8 cellular contexts compared by ENCODE assay signal in genomic region chr14:24297190-24297964, GRCh38. TPM values are rescaled to one million over a fixed set of nuclear protein-coding genes. Genes with fewer than 3 reads are reported as not detected.
DNase-seq lines count a peak whose midpoint lies in the region; ATAC-seq and TF ChIP-seq lines count a peak whose summit lies in the region.

No MANE protein-coding gene starts in this region.

- POLR2A ChIA-PET in HEK293 (lab: Yijun Ruan, JAX) = interaction anchor here (0.6 to 5.4 kb wide), 5 partner anchors 11 to 83 kb away, joined by 3 to 62 read pairs (median 5); partner anchors contain the start of genes CIDEB, RABGGTA and TINF2

- TF ChIP-seq CTCF in HEK293 (tag by site-specific recombination; IDR thresholded peaks at IDR 0.05) = peak; percentile 77
- peak; percentile 71 for TF ChIP-seq CTCF in brain microvascular endothelial cell (IDR thresholded peaks at IDR 0.05; ENCODE audit: low read depth, low read length, missing control alignments)

- H3K36me3 ChIP-seq in HEK293 (ENCODE audit: control insufficient read depth in 2 of 2, insufficient read depth in 1 of 2, low read length in 2 of 2) (peaks cover 20 to 44% of the 10 kb centered on the region in 2 experiments), brain microvascular endothelial cell (replicated peaks) (peaks cover 17% of the 10 kb centered on the region)

- peaks cover 12% of the 10 kb centered on the region for H3K4me1 ChIP-seq in HEK293 (ENCODE audit: control insufficient read depth, insufficient read depth, low read length)

- peaks cover 2% of the 10 kb centered on the region for H3K27me3 Mint-ChIP-seq in activated CD4-positive, alpha-beta T cell treated with anti-CD3 and anti-CD28 coated beads, Interleukin-2, amount 10 ng/mL, durations not matched to agents 24 days and 14 days
- H3K27me3 Mint-ChIP-seq in naive B cell = no peaks in the 10 kb centered on the region

- H3K27me3 ChIP-seq in brain microvascular endothelial cell (replicated peaks) = no peaks in the 10 kb centered on the region

- H3K9me3 Mint-ChIP-seq in activated CD4-positive, alpha-beta T cell treated with anti-CD3 and anti-CD28 coated beads, Interleukin-2, amount 10 ng/mL, durations not matched to agents 24 days and 14 days = no peaks in the 10 kb centered on the region
- H3K9me3 Mint-ChIP-seq in naive B cell = no peaks in the 10 kb centered on the region

- CTCF ChIA-PET in HEK293 (lab: Yijun Ruan, JAX) = interaction anchor here (0.5 to 5.7 kb wide), 41 partner anchors 8 to 831 kb away, joined by 3 to 133 read pairs (median 4); partner anchors contain the start of genes ADCY4, CHMP4A, CIDEB and IPO4

- peak overlapping the region; percentile 83 for H3K27ac Mint-ChIP-seq in activated CD4-positive, alpha-beta T cell treated with anti-CD3 and anti-CD28 coated beads, Interleukin-2, amount 10 ng/mL, durations not matched to agents 24 days and 14 days
- peak overlapping the region; percentile 76 to 94 (median 88) for H3K27ac Mint-ChIP-seq in naive B cell

- no peak overlapping the region for H3K4me3 ChIP-seq in HEK293 (ENCODE audit: low read depth, low read length)
- H3K4me3 ChIP-seq in brain microvascular endothelial cell (ENCODE audit: low read depth, low read length) = no peak overlapping the region

- in situ Hi-C loops in brain microvascular endothelial cell (cut with HindIII; ENCODE audit: low pct_ligation_motif_present, low sequenced_read_pairs) = loop anchor here (10.0 kb wide), 1 partner anchor 53 kb away; the partner anchor contains the start of gene TINF2

- no peak for DNase-seq in activated CD4-positive, alpha-beta T cell treated with anti-CD3 and anti-CD28 coated beads, Interleukin-2, amount 10 ng/mL, durations not matched to agents 24 days and 14 days
- DNase-seq in activated CD4-positive, alpha-beta T cell treated with anti-CD3 and anti-CD28 coated beads, Interleukin-2, amount 50 U/mL, for 4 hours = no peak
- DNase-seq in NCI-H2171 (lab: John Stamatoyannopoulos, UW) (peak; percentile 8), brain microvascular endothelial cell (peak; percentile 18), naive B cell (no peak)
- no peak for DNase-seq in stimulated activated CD4-positive, alpha-beta T cell treated with anti-CD3 and anti-CD28 coated beads, Interleukin-1b, Interleukin-23, amount 100 ng/mL, for 48 hours

- H3K27ac ChIP-seq in HEK293 (ENCODE audit: extremely low read depth, low read depth, low read length) (no peak overlapping the region), brain microvascular endothelial cell (no peak overlapping the region)

- intact Hi-C loops in activated CD4-positive, alpha-beta T cell treated with anti-CD3 and anti-CD28 coated beads, Interleukin-2, amount 10 ng/mL, durations not matched to agents 24 days and 14 days (cut with micrococcal nuclease) = loop anchor here (1.0 to 2.0 kb wide), 2 partner anchors 54 to 81 kb away; partner anchors contain the start of gene MDP1

- ATAC-seq in naive B cell (ENCODE audit: low read depth in 2 of 2) (no peak), GM18520 (IDR thresholded peaks at IDR 0.05; ENCODE audit: unreplicated experiment) (no peak)

- peak overlapping the region; percentile 48 for H3K4me3 Mint-ChIP-seq in activated CD4-positive, alpha-beta T cell treated with anti-CD3 and anti-CD28 coated beads, Interleukin-2, amount 10 ng/mL, durations not matched to agents 24 days and 14 days
- peak overlapping the region in 5 of 8 donors; percentile 7 to 80 (median 21) for H3K4me3 Mint-ChIP-seq in naive B cell

- H3K36me3 Mint-ChIP-seq in activated CD4-positive, alpha-beta T cell treated with anti-CD3 and anti-CD28 coated beads, Interleukin-2, amount 10 ng/mL, durations not matched to agents 24 days and 14 days (ENCODE audit: low read depth) = peaks cover 30% of the 10 kb centered on the region
- peaks cover 5 to 13% of the 10 kb centered on the region in 2 donors for H3K36me3 Mint-ChIP-seq in naive B cell

- no peaks in the 10 kb centered on the region for H3K9me3 ChIP-seq in HEK293 (ENCODE audit: control insufficient read depth, insufficient read depth, low read depth, low read length)

- H3K4me1 Mint-ChIP-seq in activated CD4-positive, alpha-beta T cell treated with anti-CD3 and anti-CD28 coated beads, Interleukin-2, amount 10 ng/mL, durations not matched to agents 24 days and 14 days = peaks cover 36% of the 10 kb centered on the region
- H3K4me1 Mint-ChIP-seq in naive B cell = peaks cover 35 to 55% (median 53%) of the 10 kb centered on the region in 3 donors

TF ChIP-seq in HEK293, 187 proteins besides CTCF, POLR2A, EP300 and RAD21:
- TF ChIP-seq ZNF624 (tag by site-specific recombination; IDR thresholded peaks at IDR 0.05) (no peak), ZNF398 (tag by site-specific recombination; IDR thresholded peaks at IDR 0.05) (peak; percentile 10; the same call in 1 of the 2 replicates), ZNF654 (tag by site-specific recombination; IDR thresholded peaks at IDR 0.05; ENCODE audit: low read depth) (peak; percentile 46), PRDM1 (tag by site-specific recombination; IDR thresholded peaks at IDR 0.05) (peak; percentile 96)

RNA-seq across cellular contexts. Expression of gene DHRS1, which starts 2.2 kb away (rescaled TPM):
- total RNA-seq in activated CD4-positive, alpha-beta T cell treated with anti-CD3 and anti-CD28 coated beads, Interleukin-2, amount 10 ng/mL, durations not matched to agents 24 days and 14 days = 10.1 and 10.3 TPM in 2 replicates
- 10 to 100 TPM; 20.4 to 38.5 (median 29.3) TPM for polyA plus RNA-seq in naive B cell (ENCODE audit: low read depth in 6 of 6)

RNA-seq across cellular contexts. Expression of gene NOP9, which starts 2.3 kb away (rescaled TPM):
- total RNA-seq in activated CD4-positive, alpha-beta T cell treated with anti-CD3 and anti-CD28 coated beads, Interleukin-2, amount 10 ng/mL, durations not matched to agents 24 days and 14 days = 48.3 and 52.2 TPM in 2 replicates
- polyA plus RNA-seq in naive B cell (ENCODE audit: low read depth in 6 of 6) = 1 to 10 TPM in 5 of 6 donors, under 1 TPM in 1; 0.83 to 2.4 (median 1.3) TPM

RNA-seq across cellular contexts. Expression of gene CIDEB, which starts 10.4 kb away (rescaled TPM):
- total RNA-seq in activated CD4-positive, alpha-beta T cell treated with anti-CD3 and anti-CD28 coated beads, Interleukin-2, amount 10 ng/mL, durations not matched to agents 24 days and 14 days = 21.8 and 22.2 TPM in 2 replicates
- 10 to 100 TPM in 1 of 6 donors, 1 to 10 TPM in 5; 4.9 to 10.4 (median 8.1) TPM for polyA plus RNA-seq in naive B cell (ENCODE audit: low read depth in 6 of 6)

RNA-seq across cellular contexts. Expression of gene LTB4R2, which starts 12.6 kb away (rescaled TPM):
- 9.6 and 11.0 TPM in 2 replicates for total RNA-seq in activated CD4-positive, alpha-beta T cell treated with anti-CD3 and anti-CD28 coated beads, Interleukin-2, amount 10 ng/mL, durations not matched to agents 24 days and 14 days
- polyA plus RNA-seq in naive B cell (ENCODE audit: low read depth in 6 of 6) = 1 to 10 TPM in 1 of 6 donors, under 1 TPM in 5; 0.28 to 1.2 (median 0.69) TPM

RNA-seq across cellular contexts. Expression of gene LTB4R, which starts 13.9 kb away (rescaled TPM):
- total RNA-seq in activated CD4-positive, alpha-beta T cell treated with anti-CD3 and anti-CD28 coated beads, Interleukin-2, amount 10 ng/mL, durations not matched to agents 24 days and 14 days = 12.2 and 14.2 TPM in 2 replicates
- 1 to 10 TPM; 1.4 to 2.4 (median 2.1) TPM for polyA plus RNA-seq in naive B cell (ENCODE audit: low read depth in 6 of 6)

Comparison
In these comparisons a context has a peak if more than half of its experiments do, and no peak if none do; other contexts are left out.
1. DNase-seq: peak in NCI-H2171 (single experiment) and brain microvascular endothelial cell (single experiment); none in activated CD4-positive, alpha-beta T cell treated with anti-CD3 and anti-CD28 coated beads, Interleukin-2, amount 10 ng/mL, durations not matched to agents 24 days and 14 days (single experiment), activated CD4-positive, alpha-beta T cell treated with anti-CD3 and anti-CD28 coated beads, Interleukin-2, amount 50 U/mL, for 4 hours (0 of 2), naive B cell (single experiment) and stimulated activated CD4-positive, alpha-beta T cell treated with anti-CD3 and anti-CD28 coated beads, Interleukin-1b, Interleukin-23, amount 100 ng/mL, for 48 hours (single experiment).